In genomic region chr6:108243836-108244235, GRCh38 we compare ENCODE assay signal across 1 cellular context.
TF ChIP-seq lines count a peak whose summit lies in the region.

No MANE protein-coding gene starts in this region.

TF ChIP-seq in endothelial cell of umbilical vein, 7 proteins besides CTCF, POLR2A, EP300 and RAD21:
- TF ChIP-seq MYC (IDR thresholded peaks at IDR 0.05; ENCODE audit: low read depth, low read length) (no peak), MAX (IDR thresholded peaks at IDR 0.05; ENCODE audit: insufficient read depth, insufficient read length) (no peak), EZH2 (IDR thresholded peaks at IDR 0.05; ENCODE audit: borderline replicate concordance, low read depth, low read length, severe bottlenecking) (no peak), FOS (IDR thresholded peaks at IDR 0.05; ENCODE audit: borderline replicate concordance, insufficient read depth, low read length) (no peak), JUN (IDR thresholded peaks at IDR 0.05; ENCODE audit: borderline replicate concordance, insufficient read depth, insufficient read length, low read depth) (no peak), GATA2 (IDR thresholded peaks at IDR 0.05; ENCODE audit: insufficient read depth, insufficient read length, low read depth, low read length) (no peak), POLR2AphosphoS5 (IDR thresholded peaks at IDR 0.05; ENCODE audit: insufficient read depth, low read depth, low read length) (no peak)
